ENCODE assay signal across 6 cellular contexts in genomic region chrX:47012131-47012530, GRCh38.
"Had no signal": no experiment of that assay in that cellular context is flagged by ENCODE, and none has a peak within 500 bp of the region (broad histone marks: within the 10 kb centered on the region; RNA-seq: fewer than 3 reads in every experiment).

No MANE protein-coding gene starts in this region.

- FAIRE-seq: G401.6, GM12878, GM18507, GM19239 had no signal

- H3K4me3 ChIP-seq: GM12878 had no signal

- DNase-seq: GDM1, GF-D8 had no signal
